27 cellular contexts compared by ENCODE assay signal in the genomic region with DNA sequence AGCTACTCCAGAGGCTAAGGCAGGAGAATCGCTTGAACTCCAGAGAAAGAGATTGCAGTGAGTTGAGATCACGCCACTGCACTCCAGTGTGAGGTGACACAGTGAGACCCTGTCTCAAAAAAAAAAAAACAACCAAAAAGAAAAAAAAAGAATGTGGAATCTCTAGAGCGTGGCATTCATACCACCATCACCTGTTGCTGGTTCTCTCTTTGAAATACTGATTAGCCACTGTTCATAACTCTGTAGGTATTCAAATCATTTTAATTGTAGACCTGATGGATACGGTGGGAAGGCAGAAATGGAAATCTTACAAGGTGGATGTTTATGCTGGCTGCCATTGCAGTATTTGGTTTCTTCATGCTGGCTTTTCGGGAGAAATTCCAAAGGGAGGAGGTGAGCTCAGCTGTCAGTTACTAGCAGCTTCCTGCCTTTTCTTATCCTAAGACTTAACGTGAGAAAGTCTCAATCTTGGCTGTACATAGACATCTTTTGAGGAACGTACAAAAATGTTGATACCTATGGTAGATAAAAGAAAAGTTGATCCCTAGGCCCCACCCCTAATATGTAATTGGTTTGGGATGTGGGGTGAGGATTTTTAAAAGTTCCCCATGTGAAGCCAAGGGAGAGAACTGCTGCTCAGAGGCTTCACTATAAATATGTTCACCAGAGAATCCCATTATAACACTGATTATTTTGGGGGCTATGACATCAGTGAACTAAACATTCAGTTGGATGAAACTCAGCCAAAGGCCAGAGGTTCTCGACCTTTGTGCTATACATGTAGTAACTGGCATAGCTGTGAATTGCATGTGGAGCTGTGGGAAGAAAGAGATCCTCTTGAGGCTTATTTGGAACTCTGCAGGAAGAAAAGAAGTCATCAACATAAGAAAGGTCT. TPM values are rescaled to one million over a fixed set of nuclear protein-coding genes. Genes with fewer than 3 reads are reported as not detected.
DNase-seq lines count a peak whose midpoint lies in the region; ATAC-seq and TF ChIP-seq lines count a peak whose summit lies in the region.
"Had no signal": no experiment of that assay in that cellular context is flagged by ENCODE, and none has a peak within 500 bp of the region (broad histone marks: within the 10 kb centered on the region; RNA-seq: fewer than 3 reads in every experiment).

No MANE protein-coding gene starts in this region.

- H3K27ac ChIP-seq in SJCRH30 (no peak overlapping the region; the same call in 1 of the 2 replicates), fibroblast of lung (ENCODE audit: insufficient read depth, low read length) (no peak overlapping the region), gastrocnemius medialis (peak overlapping the region; percentile 55 to 71 (median 68))
- H3K27ac ChIP-seq: spleen had no signal

- TF ChIP-seq CTCF in fibroblast of lung (conservative IDR thresholded peaks at IDR 0.05 in 1 of 2, IDR thresholded peaks at IDR 0.05 in 1 of 2; ENCODE audit: low read depth in 1 of 2, low read length in 2 of 2) = no peak
- no peak for TF ChIP-seq CTCF in gastrocnemius medialis (IDR thresholded peaks at IDR 0.05 in 4 of 5, conservative IDR thresholded peaks at IDR 0.05 in 1 of 5)

- H3K9me3 ChIP-seq in SJCRH30 (replicated peaks) = no peaks in the 10 kb centered on the region
- H3K9me3 ChIP-seq in fibroblast of lung (ENCODE audit: control insufficient read depth, insufficient read depth, low read depth, low read length) = no peaks in the 10 kb centered on the region
- no peaks in the 10 kb centered on the region for H3K9me3 ChIP-seq in gastrocnemius medialis
- H3K9me3 ChIP-seq: tibial nerve had no signal

- H3K4me3 ChIP-seq in SJCRH30 (no peak overlapping the region), fibroblast of lung (replicated peaks in 1 of 4; ENCODE audit: control extremely low read depth in 1 of 4, insufficient read depth in 1 of 4, low read depth in 3 of 4, low read length in 4 of 4) (no peak overlapping the region), gastrocnemius medialis (no peak overlapping the region)
- H3K4me3 ChIP-seq: spleen, tibial nerve had no signal

- intact Hi-C loops in gastrocnemius medialis (cut with DNase I; ENCODE audit: low total_unique reads) = no loop called here

- ATAC-seq in gastrocnemius medialis = peak in 1 of 2 donors; percentile 26
- ATAC-seq in GM18502 (IDR thresholded peaks at IDR 0.05; ENCODE audit: poor library complexity, unreplicated experiment) = no peak
- no peak for ATAC-seq in GM19328 (IDR thresholded peaks at IDR 0.05; ENCODE audit: unreplicated experiment)
- ATAC-seq: activated CD8-positive, alpha-beta T cell treated with anti-CD3 and anti-CD28 coated beads, Interleukin-2, amount 10 ng/mL, durations not matched to agents 7 days and 5 days; activated T-cell treated with anti-CD3 and anti-CD28 coated beads, Interleukin-2, amount 50 U/mL, for 4 hours; left colon; stimulated activated naive CD8-positive, alpha-beta T cell treated with anti-CD3 and anti-CD28 coated beads, Interleukin-15, Interleukin-2, amounts not matched to agents 100 U/mL and 50 U/mL, for 24 hours had no signal

- H3K36me3 ChIP-seq in SJCRH30 (no peaks in the 10 kb centered on the region), fibroblast of lung (ENCODE audit: control insufficient read depth, insufficient read depth, low read length) (no peaks in the 10 kb centered on the region), gastrocnemius medialis (no peaks in the 10 kb centered on the region)
- H3K36me3 ChIP-seq: spleen, tibial nerve had no signal

- no peaks in the 10 kb centered on the region for H4K20me1 ChIP-seq in fibroblast of lung (ENCODE audit: control insufficient read depth, extremely low read depth, insufficient read depth, low read length)

- no peak for TF ChIP-seq POLR2A in gastrocnemius medialis (IDR thresholded peaks at IDR 0.05)

- no peak overlapping the region for H3K9ac ChIP-seq in fibroblast of lung (ENCODE audit: insufficient read depth, low read length)

- H3K79me2 ChIP-seq in fibroblast of lung (ENCODE audit: control insufficient read depth, insufficient read depth, low read length) = no peaks in the 10 kb centered on the region

- in situ Hi-C loops in gastrocnemius medialis (cut with MboI; ENCODE audit: low sequenced_read_pairs in 4 of 4) = loop anchor here in 1 of 4 donors (25.0 kb wide), 1 partner anchor 214 kb away; no protein-coding TSS in a partner anchor

- DNase-seq in SJCRH30 (peak; percentile 9 to 31), fibroblast of lung (ENCODE audit: low read depth in 2 of 2) (peak; percentile 38 to 51), iPS-NIHi7 (ENCODE audit: extremely low spot score) (peak; percentile 41), gastrocnemius medialis (no peak), NCI-H2196 treated with DMSO at 0.1 percent for 48 hours (lab: John Stamatoyannopoulos, UW; ENCODE audit: unreplicated experiment) (no peak), anterior cingulate cortex (lab: John Stamatoyannopoulos, UW) (no peak)
- DNase-seq: activated CD4-positive, CD25-positive, alpha-beta regulatory T cell treated with anti-CD3 and anti-CD28 coated beads, Interleukin-2, amount 50 U/mL, for 72 hours; activated CD8-positive, alpha-beta T cell treated with anti-CD3 and anti-CD28 coated beads, Interleukin-2, amount 10 ng/mL, durations not matched to agents 7 days and 5 days; activated naive CD4-positive, alpha-beta T cell treated with anti-CD3 and anti-CD28 coated beads, Interleukin-2, amount 10 ng/mL, durations not matched to agents 7 days and 5 days; activated T-cell treated with anti-CD3 and anti-CD28 coated beads, Interleukin-2, amount 50 U/mL, for 4 hours; CD4-positive, alpha-beta T cell; cerebellar nuclear complex; effector CD4-positive, alpha-beta T cell; erythroblast; Karpas-422; left colon; midbrain; NCI-H1694 treated with DMSO at 0.1 percent for 48 hours; NCI-H69; nephron progenitor cell; spleen; stimulated activated CD4-positive, alpha-beta T cell treated with anti-CD3 and anti-CD28 coated beads, Interleukin-4, amount 100 ng/mL, for 24 hours; stimulated activated naive CD8-positive, alpha-beta T cell treated with anti-CD3 and anti-CD28 coated beads, Interleukin-15, Interleukin-2, amounts not matched to agents 100 U/mL and 50 U/mL, for 24 hours; SW 1271 had no signal

- H3K27me3 ChIP-seq in SJCRH30 (no peaks in the 10 kb centered on the region), fibroblast of lung (ENCODE audit: control insufficient read depth, insufficient read depth, low read length) (no peaks in the 10 kb centered on the region), gastrocnemius medialis (no peaks in the 10 kb centered on the region)
- H3K27me3 ChIP-seq: spleen, tibial nerve had no signal

- H3K4me2 ChIP-seq in fibroblast of lung (ENCODE audit: extremely low read depth, insufficient read depth, low read length) = no peak overlapping the region

- H3K4me1 ChIP-seq in SJCRH30 = peaks cover 6% of the 10 kb centered on the region
- no peaks in the 10 kb centered on the region for H3K4me1 ChIP-seq in fibroblast of lung (ENCODE audit: control insufficient read depth, extremely low read depth, insufficient read depth, low read length)
- peaks cover 39 to 56% of the 10 kb centered on the region in 2 donors for H3K4me1 ChIP-seq in gastrocnemius medialis

- no peak overlapping the region for H2AFZ ChIP-seq in fibroblast of lung (ENCODE audit: low read length)

RNA-seq across cellular contexts. Expression of a gene that starts 26.9 kb away (rescaled TPM):
- 48.5 and 57.9 TPM in 2 replicates for total RNA-seq in SJCRH30 (2014; rRNA removed; shearing (Covaris generic))
- total RNA-seq in fibroblast of lung (26.7 and 33.9 TPM in 2 replicates), gastrocnemius medialis (10 to 100 TPM; 29.1 to 81.1 (median 48.9) TPM)
- polyA plus RNA-seq in fibroblast of lung = 46.4 and 46.5 TPM in 2 replicates
- 20.8 and 24.7 TPM in 2 replicates for polyA plus RNA-seq in fibroblast of lung (2012)
- 35.5 and 44.8 TPM in 2 replicates for polyA minus RNA-seq in fibroblast of lung (ENCODE audit: low replicate concordance)

Comparison
In these comparisons a context has a peak if more than half of its experiments do, and no peak if none do; other contexts are left out.
1. DNase-seq: peak in SJCRH30 (2 of 2), fibroblast of lung (2 of 2) and iPS-NIHi7 (single experiment); none in gastrocnemius medialis (0 of 2), NCI-H2196 treated with DMSO at 0.1 percent for 48 hours (single experiment) and anterior cingulate cortex (0 of 58).
2. H3K27ac ChIP-seq: peak in gastrocnemius medialis (4 of 4); none in SJCRH30 (single experiment) and fibroblast of lung (single experiment).